8 cellular contexts compared by ENCODE assay signal in genomic region chr21:46635324-46636180, GRCh38. TPM values are rescaled to one million over a fixed set of nuclear protein-coding genes. Genes with fewer than 3 reads are reported as not detected.
DNase-seq lines count a peak whose midpoint lies in the region; ATAC-seq lines count a peak whose summit lies in the region.

Gene PRMT2, plus strand, starts transcription at chr21:46635674. Its CDS starts 1,278 bp downstream, at chr21:46636952.

- POLR2A ChIA-PET in activated CD8-positive, alpha-beta memory T cell treated with anti-CD3 and anti-CD28 coated beads for 36 hours (lab: Charles Lee): interaction anchor here (0.6 to 1.6 kb wide), 7 partner anchors 11 to 209 kb away, joined by 3 to 7 read pairs (median 4); partner anchors contain the start of gene DIP2A

- DNase-seq in COLO829 (ENCODE audit: low spot score) (peak; percentile 100), HT1080 (ENCODE audit: low read depth) (peak; percentile 94), NOMO-1 (lab: John Stamatoyannopoulos, UW; ENCODE audit: unreplicated experiment in 2 of 2) (peak; percentile 95 to 98), lung microvascular endothelial cell (ENCODE audit: low read depth in 2 of 2) (peak; percentile 97 to 98)
- DNase-seq in effector CD8-positive, alpha-beta T cell (lab: John Stamatoyannopoulos, UW): peak; percentile 96
- peak; percentile 95 to 98 (median 96) for DNase-seq in stimulated activated CD4-positive, alpha-beta T cell treated with anti-CD3 and anti-CD28 coated beads, TNF-alpha, amount 100 ng/mL, for 4 hours (ENCODE audit: low read depth in 3 of 3)

- ATAC-seq in GM21360 (IDR thresholded peaks at IDR 0.05; ENCODE audit: unreplicated experiment): peak; percentile 87

- CTCF ChIA-PET in activated CD8-positive, alpha-beta memory T cell treated with anti-CD3 and anti-CD28 coated beads for 36 hours (lab: Charles Lee): interaction anchor here (0.8 kb wide), 1 partner anchor 9 kb away, joined by 3 read pairs; no protein-coding TSS in a partner anchor

RNA-seq across cellular contexts. Expression of gene PRMT2, which starts in this region (rescaled TPM):
- 75.9 and 91.3 TPM in 2 replicates for total RNA-seq in HT1080 (2014; rRNA removed; shearing (Covaris generic))
- 87.5 and 91.6 TPM in 2 replicates for polyA plus RNA-seq in HT1080 (2015; cell fraction: cytosol; rRNA removed)
- polyA plus RNA-seq in HT1080 (2015; cell fraction: nucleus; rRNA removed): 56.3 and 60.7 TPM in 2 replicates
- total RNA-seq in activated CD8-positive, alpha-beta memory T cell treated with anti-CD3 and anti-CD28 coated beads for 36 hours: 10 to 100 TPM; 54.6 to 58.6 TPM
- total RNA-seq in lung microvascular endothelial cell: 92.6 and 136 TPM in 2 replicates

Comparison
In these comparisons a context has a peak if more than half of its experiments do, and no peak if none do; other contexts are left out.
1. Peak in every context shown above with its lines: DNase-seq and ATAC-seq.